In genomic region chr2:99880148-99880983, GRCh38 we compare ENCODE assay signal across 12 cellular contexts.
A peak's percentile ranks its signal among the peaks of the same experiment; 100 is the strongest.
DNase-seq lines count a peak whose midpoint lies in the region; TF ChIP-seq lines count a peak whose summit lies in the region.
"Had no signal": no experiment of that assay in that cellular context is flagged by ENCODE, and none has a peak within 500 bp of the region (broad histone marks: within the 10 kb centered on the region; RNA-seq: fewer than 3 reads in every experiment).

No MANE protein-coding gene starts in this region.

- TF ChIP-seq POLR2A in breast epithelium (IDR thresholded peaks at IDR 0.05) (no peak), uterus (IDR thresholded peaks at IDR 0.05) (no peak)

- POLR2A ChIA-PET in MCF 10A (lab: Yijun Ruan, JAX), result interaction anchor here (0.6 to 1.0 kb wide), 4 partner anchors 9 to 305 kb away, joined by 3 to 5 read pairs (median 3); no protein-coding TSS in a partner anchor

- H3K27ac ChIP-seq in breast epithelium, result no peak overlapping the region
- H3K27ac ChIP-seq in uterus, result peak overlapping the region; percentile 8 to 52

- H3K4me1 ChIP-seq in breast epithelium (no peaks in the 10 kb centered on the region), uterus (peaks cover 6 to 33% of the 10 kb centered on the region in 2 donors)

- no peaks in the 10 kb centered on the region for H3K36me3 Mint-ChIP-seq in MCF 10A (ENCODE audit: insufficient read depth, unreplicated experiment)
- H3K36me3 Mint-ChIP-seq in type B pancreatic cell, result no peaks in the 10 kb centered on the region
- H3K36me3 Mint-ChIP-seq in endothelial cell (ENCODE audit: low read depth, unreplicated experiment), result no peaks in the 10 kb centered on the region

- H3K27ac Mint-ChIP-seq in MCF 10A (ENCODE audit: low read depth, unreplicated experiment), result peak overlapping the region; percentile 86
- no peak overlapping the region for H3K27ac Mint-ChIP-seq in type B pancreatic cell
- H3K27ac Mint-ChIP-seq in endothelial cell (ENCODE audit: unreplicated experiment), result no peak overlapping the region
- H3K27ac Mint-ChIP-seq: CD4-positive, CD25-positive, alpha-beta regulatory T cell had no signal

- no peaks in the 10 kb centered on the region for H3K36me3 ChIP-seq in breast epithelium
- no peaks in the 10 kb centered on the region for H3K36me3 ChIP-seq in uterus

- H3K27me3 Mint-ChIP-seq in MCF 10A (ENCODE audit: insufficient read depth, unreplicated experiment) (no peaks in the 10 kb centered on the region), type B pancreatic cell (peaks cover 17% of the 10 kb centered on the region), endothelial cell (ENCODE audit: unreplicated experiment) (peaks cover 1% of the 10 kb centered on the region)
- H3K27me3 Mint-ChIP-seq: CD4-positive, CD25-positive, alpha-beta regulatory T cell had no signal

- no TSS peak for BruUV-seq in MCF 10A (replicated peaks; lab: Mats Ljungman, UMichigan)

- H3K4me3 Mint-ChIP-seq in MCF 10A (ENCODE audit: unreplicated experiment) (peak overlapping the region; percentile 35), type B pancreatic cell (no peak overlapping the region), endothelial cell (ENCODE audit: unreplicated experiment) (no peak overlapping the region)
- H3K4me3 Mint-ChIP-seq: CD4-positive, CD25-positive, alpha-beta regulatory T cell had no signal

- H3K27me3 ChIP-seq in breast epithelium (no peaks in the 10 kb centered on the region), uterus (no peaks in the 10 kb centered on the region)

- H3K9me3 Mint-ChIP-seq in MCF 10A (ENCODE audit: unreplicated experiment) (no peaks in the 10 kb centered on the region), type B pancreatic cell (no peaks in the 10 kb centered on the region), endothelial cell (ENCODE audit: unreplicated experiment) (no peaks in the 10 kb centered on the region)

- intact Hi-C loops in MCF 10A (cut with micrococcal nuclease) (loop anchor here (10.0 kb wide), 2 partner anchors 94 to 134 kb away; no protein-coding TSS in a partner anchor), breast epithelium (cut with DNase I; ENCODE audit: low total_unique reads) (no loop called here), uterus (cut with DNase I; ENCODE audit: low total_unique reads) (no loop called here)

- CTCF ChIA-PET in MCF 10A (lab: Yijun Ruan, JAX), result interaction anchor here (0.7 to 1.0 kb wide), 3 partner anchors 144 to 383 kb away, joined by 3 read pairs; no protein-coding TSS in a partner anchor

- peaks cover 43% of the 10 kb centered on the region for H3K4me1 Mint-ChIP-seq in MCF 10A (ENCODE audit: insufficient read depth, unreplicated experiment)
- peaks cover 49% of the 10 kb centered on the region for H3K4me1 Mint-ChIP-seq in type B pancreatic cell (ENCODE audit: unreplicated experiment)
- no peaks in the 10 kb centered on the region for H3K4me1 Mint-ChIP-seq in endothelial cell (ENCODE audit: unreplicated experiment)
- H3K4me1 Mint-ChIP-seq: CD4-positive, CD25-positive, alpha-beta regulatory T cell had no signal

- H3K4me3 ChIP-seq in breast epithelium (no peak overlapping the region), uterus (no peak overlapping the region)

- TF ChIP-seq CTCF in MCF 10A (IDR thresholded peaks at IDR 0.05; ENCODE audit: unreplicated experiment), result no peak
- TF ChIP-seq CTCF in breast epithelium (IDR thresholded peaks at IDR 0.05), result no peak
- TF ChIP-seq CTCF in uterus (IDR thresholded peaks at IDR 0.05), result no peak
- TF ChIP-seq CTCF in type B pancreatic cell (conservative IDR thresholded peaks at IDR 0.05), result no peak
- TF ChIP-seq CTCF in endothelial cell (IDR thresholded peaks at IDR 0.05; ENCODE audit: unreplicated experiment), result no peak

- H3K9me3 ChIP-seq in breast epithelium, result no peaks in the 10 kb centered on the region
- H3K9me3 ChIP-seq in uterus, result no peaks in the 10 kb centered on the region

- DNase-seq in MCF 10A (ENCODE audit: unreplicated experiment), result peak; percentile 78
- no peak for DNase-seq in breast epithelium (ENCODE audit: low spot score in 2 of 2)
- peak; percentile 58 to 68 for DNase-seq in SW 1271 (lab: John Stamatoyannopoulos, UW)
- peak; percentile 58 for DNase-seq in foreskin melanocyte
- DNase-seq in uterus, result no peak
- DNase-seq in type B pancreatic cell (ENCODE audit: extremely low spot score, unreplicated experiment), result no peak
- no peak for DNase-seq in stimulated activated CD4-positive, alpha-beta T cell treated with anti-CD3 and anti-CD28 coated beads, Interleukin-4, amount 100 ng/mL, for 24 hours
- DNase-seq in endothelial cell (ENCODE audit: low spot score), result no peak
- DNase-seq: CD4-positive, CD25-positive, alpha-beta regulatory T cell; erythroblast; Kasumi-1; SIG-M5 had no signal

Comparison
In these comparisons a context has a peak if more than half of its experiments do, and no peak if none do; other contexts are left out.
1. DNase-seq: peak in MCF 10A (single experiment), SW 1271 (2 of 2) and foreskin melanocyte (single experiment); none in breast epithelium (0 of 2), uterus (0 of 2), type B pancreatic cell (single experiment), stimulated activated CD4-positive, alpha-beta T cell treated with anti-CD3 and anti-CD28 coated beads, Interleukin-4, amount 100 ng/mL, for 24 hours (single experiment) and endothelial cell (single experiment).
2. H3K27ac ChIP-seq: peak in uterus (2 of 2); none in breast epithelium (0 of 2).